15 cellular contexts compared by ENCODE assay signal in genomic region chr6:15870354-15871043, GRCh38.
DNase-seq lines count a peak whose midpoint lies in the region; ATAC-seq and TF ChIP-seq lines count a peak whose summit lies in the region.
"Had no signal": no experiment of that assay in that cellular context is flagged by ENCODE, and none has a peak within 500 bp of the region (broad histone marks: within the 10 kb centered on the region; RNA-seq: fewer than 3 reads in every experiment).

No MANE protein-coding gene starts in this region.

- no peak overlapping the region for H3K4me3 Mint-ChIP-seq in CD4-positive, alpha-beta memory T cell
- H3K4me3 Mint-ChIP-seq: activated CD8-positive, alpha-beta T cell treated with anti-CD3 and anti-CD28 coated beads for 36 hours had no signal

- DNase-seq in DMS 273 (lab: John Stamatoyannopoulos, UW; ENCODE audit: unreplicated experiment) (peak; percentile 14), DMS 273 treated with DMSO at 0.1 percent for 48 hours (lab: John Stamatoyannopoulos, UW) (no peak), glomerular endothelial cell (ENCODE audit: extremely low read depth, low read depth, low spot score) (peak; percentile 45), thoracic aorta (ENCODE audit: low spot score) (no peak), NCI-H82 (lab: John Stamatoyannopoulos, UW) (no peak), ovary (no peak)
- no peak for DNase-seq in CD4-positive, alpha-beta memory T cell
- DNase-seq: activated CD8-positive, alpha-beta T cell treated with anti-CD3 and anti-CD28 coated beads for 36 hours; activated effector memory CD4-positive, alpha-beta T cell treated with Interleukin-2 at 50 U/mL for 16 hours; NCI-H1417; NCI-H345; posterior cingulate gyrus; stimulated activated CD4-positive, alpha-beta T cell treated with anti-CD3 and anti-CD28 coated beads, Interleukin-15, amount 100 ng/mL, for 24 hours had no signal

- TF ChIP-seq CTCF in thoracic aorta (IDR thresholded peaks at IDR 0.05) (no peak), ovary (IDR thresholded peaks at IDR 0.05) (no peak)

- H3K27me3 ChIP-seq in thoracic aorta (replicated peaks; ENCODE audit: insufficient read depth) (no peaks in the 10 kb centered on the region), ovary (no peaks in the 10 kb centered on the region)
- no peaks in the 10 kb centered on the region for H3K27me3 ChIP-seq in CD4-positive, alpha-beta memory T cell (ENCODE audit: insufficient read depth, low read length)

- TF ChIP-seq EP300 in ovary (IDR thresholded peaks at IDR 0.05), result no peak

- no peaks in the 10 kb centered on the region for H3K4me1 Mint-ChIP-seq in CD4-positive, alpha-beta memory T cell

- H3K27me3 Mint-ChIP-seq in CD4-positive, alpha-beta memory T cell, result peaks cover 11 to 21% of the 10 kb centered on the region in 2 donors

- peak; percentile 58 for ATAC-seq in thoracic aorta (ENCODE audit: insufficient number of reproducible peaks, low FRiP score, low read depth)
- ATAC-seq: activated CD8-positive, alpha-beta T cell treated with anti-CD3 and anti-CD28 coated beads for 36 hours had no signal

- CTCF ChIA-PET in CD4-positive, alpha-beta memory T cell (lab: Charles Lee; ENCODE audit: partially characterized antibody), result no interaction called here

- no peaks in the 10 kb centered on the region for H3K4me1 ChIP-seq in thoracic aorta (ENCODE audit: control insufficient read depth in 1 of 2, low read depth in 2 of 2)
- no peaks in the 10 kb centered on the region for H3K4me1 ChIP-seq in ovary (ENCODE audit: insufficient read depth)
- no peaks in the 10 kb centered on the region for H3K4me1 ChIP-seq in CD4-positive, alpha-beta memory T cell (ENCODE audit: insufficient read depth, low read length)

- H3K36me3 Mint-ChIP-seq in CD4-positive, alpha-beta memory T cell, result peaks cover 0 to 3% of the 10 kb centered on the region in 2 donors

- no peak for TF ChIP-seq POLR2A in ovary (IDR thresholded peaks at IDR 0.05)

- H3K36me3 ChIP-seq in thoracic aorta, result no peaks in the 10 kb centered on the region
- no peaks in the 10 kb centered on the region for H3K36me3 ChIP-seq in ovary
- no peaks in the 10 kb centered on the region for H3K36me3 ChIP-seq in CD4-positive, alpha-beta memory T cell (ENCODE audit: insufficient read depth, low read length)

- POLR2A ChIA-PET in CD4-positive, alpha-beta memory T cell (lab: Charles Lee; ENCODE audit: partially characterized antibody), result no interaction called here

- H3K4me3 ChIP-seq in thoracic aorta, result no peak overlapping the region
- H3K4me3 ChIP-seq in ovary, result no peak overlapping the region
- H3K4me3 ChIP-seq in CD4-positive, alpha-beta memory T cell (ENCODE audit: low read length in 2 of 2), result no peak overlapping the region

- H3K9me3 Mint-ChIP-seq in CD4-positive, alpha-beta memory T cell, result peaks cover 0 to 2% (median 0%) of the 10 kb centered on the region in 8 donors
- H3K9me3 Mint-ChIP-seq: activated CD8-positive, alpha-beta T cell treated with anti-CD3 and anti-CD28 coated beads for 36 hours had no signal

- WGBS in ovary, 3 donors, result 51 to 59% (median 51%) methylated on average over 3 of the region's 3 CpGs

- intact Hi-C loops in ovary (cut with DNase I), result no loop called here
- intact Hi-C loops in CD4-positive, alpha-beta memory T cell (cut with micrococcal nuclease), result no loop called here

- H3K9me3 ChIP-seq in thoracic aorta (no peaks in the 10 kb centered on the region), ovary (no peaks in the 10 kb centered on the region)
- H3K9me3 ChIP-seq in CD4-positive, alpha-beta memory T cell (ENCODE audit: control insufficient read depth in 1 of 2, low read length in 2 of 2), result no peaks in the 10 kb centered on the region

- no peak overlapping the region for H3K27ac Mint-ChIP-seq in CD4-positive, alpha-beta memory T cell
- H3K27ac Mint-ChIP-seq: activated CD8-positive, alpha-beta T cell treated with anti-CD3 and anti-CD28 coated beads for 36 hours had no signal

- H3K27ac ChIP-seq in angular gyrus (ENCODE audit: low read depth, low read length) (peak overlapping the region; percentile 16), thoracic aorta (peak overlapping the region in 1 of 2 donors; percentile 29), ovary (no peak overlapping the region)
- no peak overlapping the region for H3K27ac ChIP-seq in CD4-positive, alpha-beta memory T cell (ENCODE audit: low read depth, low read length)
- H3K27ac ChIP-seq: 22Rv1 had no signal

Comparison
In these comparisons a context has a peak if more than half of its experiments do, and no peak if none do; other contexts are left out.
1. DNase-seq: peak in DMS 273 (single experiment) and glomerular endothelial cell (single experiment); none in DMS 273 treated with DMSO at 0.1 percent for 48 hours (single experiment), thoracic aorta (single experiment), NCI-H82 (single experiment), ovary (0 of 5) and CD4-positive, alpha-beta memory T cell (0 of 5).